Comparison of ENCODE assay signal across 1 cellular context in genomic region chr20:58900292-58900931, GRCh38.
TF ChIP-seq lines count a peak whose summit lies in the region.

No MANE protein-coding gene starts in this region.

TF ChIP-seq in GM23338, 12 proteins besides CTCF, POLR2A, EP300 and RAD21:
- TF ChIP-seq, protein P1, sequence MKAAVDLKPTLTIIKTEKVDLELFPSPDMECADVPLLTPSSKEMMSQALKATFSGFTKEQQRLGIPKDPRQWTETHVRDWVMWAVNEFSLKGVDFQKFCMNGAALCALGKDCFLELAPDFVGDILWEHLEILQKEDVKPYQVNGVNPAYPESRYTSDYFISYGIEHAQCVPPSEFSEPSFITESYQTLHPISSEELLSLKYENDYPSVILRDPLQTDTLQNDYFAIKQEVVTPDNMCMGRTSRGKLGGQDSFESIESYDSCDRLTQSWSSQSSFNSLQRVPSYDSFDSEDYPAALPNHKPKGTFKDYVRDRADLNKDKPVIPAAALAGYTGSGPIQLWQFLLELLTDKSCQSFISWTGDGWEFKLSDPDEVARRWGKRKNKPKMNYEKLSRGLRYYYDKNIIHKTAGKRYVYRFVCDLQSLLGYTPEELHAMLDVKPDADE (IDR thresholded peaks at IDR 0.05): no peak
- no peak for TF ChIP-seq JUNB (IDR thresholded peaks at IDR 0.05; ENCODE audit: unreplicated experiment)
- no peak for TF ChIP-seq CREB1 (CRISPR knock-in tag; IDR thresholded peaks at IDR 0.05; ENCODE audit: low read depth)
- no peak for TF ChIP-seq STAT1 (IDR thresholded peaks at IDR 0.05; ENCODE audit: unreplicated experiment)
- TF ChIP-seq REST (IDR thresholded peaks at IDR 0.05; ENCODE audit: unreplicated experiment): no peak
- no peak for TF ChIP-seq EZH2phosphoT487 (IDR thresholded peaks at IDR 0.05; ENCODE audit: unreplicated experiment)
- no peak for TF ChIP-seq ZNF114 (CRISPR knock-in tag; IDR thresholded peaks at IDR 0.05)
- no peak for TF ChIP-seq ZNF331 (CRISPR knock-in tag; IDR thresholded peaks at IDR 0.05; ENCODE audit: low read depth)
- no peak for TF ChIP-seq NANOG (IDR thresholded peaks at IDR 0.05; ENCODE audit: borderline replicate concordance)
- TF ChIP-seq, protein P2, sequence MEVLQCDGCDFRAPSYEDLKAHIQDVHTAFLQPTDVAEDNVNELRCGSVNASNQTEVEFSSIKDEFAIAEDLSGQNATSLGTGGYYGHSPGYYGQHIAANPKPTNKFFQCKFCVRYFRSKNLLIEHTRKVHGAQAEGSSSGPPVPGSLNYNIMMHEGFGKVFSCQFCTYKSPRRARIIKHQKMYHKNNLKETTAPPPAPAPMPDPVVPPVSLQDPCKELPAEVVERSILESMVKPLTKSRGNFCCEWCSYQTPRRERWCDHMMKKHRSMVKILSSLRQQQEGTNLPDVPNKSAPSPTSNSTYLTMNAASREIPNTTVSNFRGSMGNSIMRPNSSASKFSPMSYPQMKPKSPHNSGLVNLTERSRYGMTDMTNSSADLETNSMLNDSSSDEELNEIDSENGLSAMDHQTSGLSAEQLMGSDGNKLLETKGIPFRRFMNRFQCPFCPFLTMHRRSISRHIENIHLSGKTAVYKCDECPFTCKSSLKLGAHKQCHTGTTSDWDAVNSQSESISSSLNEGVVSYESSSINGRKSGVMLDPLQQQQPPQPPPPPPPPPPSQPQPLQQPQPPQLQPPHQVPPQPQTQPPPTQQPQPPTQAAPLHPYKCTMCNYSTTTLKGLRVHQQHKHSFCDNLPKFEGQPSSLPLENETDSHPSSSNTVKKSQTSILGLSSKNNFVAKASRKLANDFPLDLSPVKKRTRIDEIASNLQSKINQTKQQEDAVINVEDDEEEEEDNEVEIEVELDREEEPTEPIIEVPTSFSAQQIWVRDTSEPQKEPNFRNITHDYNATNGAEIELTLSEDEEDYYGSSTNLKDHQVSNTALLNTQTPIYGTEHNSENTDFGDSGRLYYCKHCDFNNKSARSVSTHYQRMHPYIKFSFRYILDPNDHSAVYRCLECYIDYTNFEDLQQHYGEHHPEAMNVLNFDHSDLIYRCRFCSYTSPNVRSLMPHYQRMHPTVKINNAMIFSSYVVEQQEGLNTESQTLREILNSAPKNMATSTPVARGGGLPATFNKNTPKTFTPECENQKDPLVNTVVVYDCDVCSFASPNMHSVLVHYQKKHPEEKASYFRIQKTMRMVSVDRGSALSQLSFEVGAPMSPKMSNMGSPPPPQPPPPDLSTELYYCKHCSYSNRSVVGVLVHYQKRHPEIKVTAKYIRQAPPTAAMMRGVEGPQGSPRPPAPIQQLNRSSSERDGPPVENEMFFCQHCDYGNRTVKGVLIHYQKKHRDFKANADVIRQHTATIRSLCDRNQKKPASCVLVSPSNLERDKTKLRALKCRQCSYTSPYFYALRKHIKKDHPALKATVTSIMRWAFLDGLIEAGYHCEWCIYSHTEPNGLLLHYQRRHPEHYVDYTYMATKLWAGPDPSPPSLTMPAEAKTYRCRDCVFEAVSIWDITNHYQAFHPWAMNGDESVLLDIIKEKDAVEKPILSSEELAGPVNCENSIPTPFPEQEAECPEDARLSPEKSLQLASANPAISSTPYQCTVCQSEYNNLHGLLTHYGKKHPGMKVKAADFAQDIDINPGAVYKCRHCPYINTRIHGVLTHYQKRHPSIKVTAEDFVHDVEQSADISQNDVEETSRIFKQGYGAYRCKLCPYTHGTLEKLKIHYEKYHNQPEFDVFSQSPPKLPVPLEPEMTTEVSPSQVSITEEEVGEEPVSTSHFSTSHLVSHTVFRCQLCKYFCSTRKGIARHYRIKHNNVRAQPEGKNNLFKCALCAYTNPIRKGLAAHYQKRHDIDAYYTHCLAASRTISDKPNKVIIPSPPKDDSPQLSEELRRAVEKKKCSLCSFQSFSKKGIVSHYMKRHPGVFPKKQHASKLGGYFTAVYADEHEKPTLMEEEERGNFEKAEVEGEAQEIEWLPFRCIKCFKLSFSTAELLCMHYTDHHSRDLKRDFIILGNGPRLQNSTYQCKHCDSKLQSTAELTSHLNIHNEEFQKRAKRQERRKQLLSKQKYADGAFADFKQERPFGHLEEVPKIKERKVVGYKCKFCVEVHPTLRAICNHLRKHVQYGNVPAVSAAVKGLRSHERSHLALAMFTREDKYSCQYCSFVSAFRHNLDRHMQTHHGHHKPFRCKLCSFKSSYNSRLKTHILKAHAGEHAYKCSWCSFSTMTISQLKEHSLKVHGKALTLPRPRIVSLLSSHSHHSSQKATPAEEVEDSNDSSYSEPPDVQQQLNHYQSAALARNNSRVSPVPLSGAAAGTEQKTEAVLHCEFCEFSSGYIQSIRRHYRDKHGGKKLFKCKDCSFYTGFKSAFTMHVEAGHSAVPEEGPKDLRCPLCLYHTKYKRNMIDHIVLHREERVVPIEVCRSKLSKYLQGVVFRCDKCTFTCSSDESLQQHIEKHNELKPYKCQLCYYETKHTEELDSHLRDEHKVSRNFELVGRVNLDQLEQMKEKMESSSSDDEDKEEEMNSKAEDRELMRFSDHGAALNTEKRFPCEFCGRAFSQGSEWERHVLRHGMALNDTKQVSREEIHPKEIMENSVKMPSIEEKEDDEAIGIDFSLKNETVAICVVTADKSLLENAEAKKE (CRISPR knock-in tag; IDR thresholded peaks at IDR 0.05): no peak
- TF ChIP-seq EZH2 (IDR thresholded peaks at IDR 0.05; ENCODE audit: low read depth, unreplicated experiment): no peak
- no peak for TF ChIP-seq POLR2AphosphoS5 (IDR thresholded peaks at IDR 0.05; ENCODE audit: low read depth)
TF ChIP-seq in GM23338: peak in this region for 0.
